In genomic region chr12:88566430-88566829, GRCh38 we compare ENCODE assay signal across 17 cellular contexts. TPM values are rescaled to one million over a fixed set of nuclear protein-coding genes. Genes with fewer than 3 reads are reported as not detected.
A peak's percentile ranks its signal among the peaks of the same experiment; 100 is the strongest.
DNase-seq lines count a peak whose midpoint lies in the region; ATAC-seq and TF ChIP-seq lines count a peak whose summit lies in the region.
"Had no signal": no experiment of that assay in that cellular context is flagged by ENCODE, and none has a peak within 500 bp of the region (broad histone marks: within the 10 kb centered on the region; RNA-seq: fewer than 3 reads in every experiment).

No MANE protein-coding gene starts in this region.

- ATAC-seq in HCT116 = no peak
- ATAC-seq: activated naive CD8-positive, alpha-beta T cell treated with anti-CD3 and anti-CD28 coated beads, Interleukin-2, amount 50 U/mL, for 24 hours; stimulated activated memory B cell treated with anti-CD40 and anti-IgM and Interleukin-4, amounts not matched to agents 10 μg/mL and 1 μg/mL and 100 μg/mL, for 72 hours had no signal

- H3K9me3 ChIP-seq in HCT116 (ENCODE audit: control insufficient read depth in 1 of 2, insufficient read depth in 1 of 2, low read depth in 1 of 2, low read length in 2 of 2) (no peaks in the 10 kb centered on the region), stomach smooth muscle (ENCODE audit: control insufficient read depth in 2 of 2, low read length in 2 of 2) (no peaks in the 10 kb centered on the region), ovary (no peaks in the 10 kb centered on the region)
- H3K9me3 ChIP-seq: BLaER1, Peyer's patch had no signal

- TF ChIP-seq POLR2A in HCT116 (IDR thresholded peaks at IDR 0.05; ENCODE audit: borderline replicate concordance, extremely low read depth, insufficient read depth, insufficient read length) = no peak
- TF ChIP-seq POLR2A in ovary (IDR thresholded peaks at IDR 0.05) = no peak

- peak overlapping the region; percentile 4; the same call in 1 of the 2 replicates for H3K27ac ChIP-seq in HCT116 (ENCODE audit: low read depth, low read length)
- H3K27ac ChIP-seq in stomach smooth muscle (ENCODE audit: low read length) = peak overlapping the region; percentile 18
- H3K27ac ChIP-seq in ovary = no peak overlapping the region
- H3K27ac ChIP-seq: BLaER1, Peyer's patch had no signal

- H3K4me1 ChIP-seq in HCT116 (ENCODE audit: control insufficient read depth in 1 of 2, insufficient read depth in 2 of 2, low read length in 2 of 2) = peaks cover 67 to 99% of the 10 kb centered on the region in 2 experiments
- peaks cover 9% of the 10 kb centered on the region for H3K4me1 ChIP-seq in stomach smooth muscle (ENCODE audit: control insufficient read depth, insufficient read depth, low read length)
- H3K4me1 ChIP-seq in ovary (ENCODE audit: insufficient read depth) = no peaks in the 10 kb centered on the region
- H3K4me1 ChIP-seq: BLaER1 had no signal

- CTCF ChIA-PET in HCT116 (lab: Charles Lee) = interaction anchor here (2.2 kb wide), 1 partner anchor 12 kb away, joined by 5 read pairs; no protein-coding TSS in a partner anchor

- TF ChIP-seq EP300 in ovary (IDR thresholded peaks at IDR 0.05) = no peak

- peak overlapping the region; percentile 12; the same call in 1 of the 2 replicates for H3K4me2 ChIP-seq in HCT116 (ENCODE audit: low read length)
- H3K4me2 ChIP-seq: BLaER1, smooth muscle cell had no signal

- peaks cover 92% of the 10 kb centered on the region for H4K20me1 ChIP-seq in HCT116 (ENCODE audit: insufficient read depth)
- H4K20me1 ChIP-seq: BLaER1 had no signal

- RAD21 ChIA-PET in HCT116 (lab: Charles Lee; ENCODE audit: low non-redundant PET in 1 of 2, low total read pairs in 2 of 2, uncharacterized antibody in 2 of 2, unreplicated experiment in 2 of 2) = no interaction called here

- H3K9ac ChIP-seq in HCT116 (ENCODE audit: low read length) = no peak overlapping the region
- no peak overlapping the region for H3K9ac ChIP-seq in stomach smooth muscle (ENCODE audit: low read length in 2 of 2)
- H3K9ac ChIP-seq: BLaER1 had no signal

- POLR2A ChIA-PET in HCT116 (lab: Charles Lee) = interaction anchor here (0.9 to 2.0 kb wide), 2 partner anchors 13 to 379 kb away, joined by 4 to 6 read pairs; partner anchors contain the start of gene KITLG

- WGBS in ovary, 3 donors = 60 to 70% (median 68%) methylated on average over 4 of the region's 4 CpGs

- no peak for TF ChIP-seq RAD21 in HCT116 (IDR thresholded peaks at IDR 0.05; ENCODE audit: low read depth)

- intact Hi-C loops in HCT116 (cut with micrococcal nuclease) (no loop called here), ovary (cut with DNase I) (no loop called here)

- no peak for DNase-seq in HCT116 (ENCODE audit: low read depth, low spot score)
- peak; percentile 26 for DNase-seq in SW480 (ENCODE audit: low spot score)
- peak; percentile 39 for DNase-seq in iris pigment epithelial cell (ENCODE audit: low read depth)
- DNase-seq in putamen (ENCODE audit: low spot score) = no peak
- DNase-seq in ovary = no peak
- no peak for DNase-seq in Ammon's horn (ENCODE audit: low spot score)
- DNase-seq: activated CD4-positive, alpha-beta memory T cell treated with anti-CD3 and anti-CD28 coated beads, Interleukin-2, amount 10 ng/mL, durations not matched to agents 7 days and 5 days; activated naive CD8-positive, alpha-beta T cell treated with anti-CD3 and anti-CD28 coated beads, Interleukin-2, amount 50 U/mL, for 24 hours; cerebellar nuclear complex; glutamatergic neuron; NCI-H526; Peyer's patch had no signal

- H3K4me3 ChIP-seq in HCT116 (replicated peaks in 1 of 2; ENCODE audit: low read depth in 1 of 2, low read length in 2 of 2) (no peak overlapping the region), stomach smooth muscle (ENCODE audit: low read length in 2 of 2) (no peak overlapping the region), ovary (no peak overlapping the region)
- H3K4me3 ChIP-seq: BLaER1, Peyer's patch, smooth muscle cell had no signal

- BruUV-seq in HCT116 (replicated peaks; lab: Mats Ljungman, UMichigan) = no TSS peak

- TF ChIP-seq CTCF in HCT116 (IDR thresholded peaks at IDR 0.05 in 2 of 3, conservative IDR thresholded peaks at IDR 0.05 in 1 of 3; ENCODE audit: borderline replicate concordance in 1 of 3, insufficient read depth in 1 of 3, low read depth in 2 of 3, low read length in 2 of 3) = no peak
- no peak for TF ChIP-seq CTCF in ovary (IDR thresholded peaks at IDR 0.05)

- H3K9me2 ChIP-seq in HCT116 (ENCODE audit: insufficient read depth) = no peaks in the 10 kb centered on the region

- H2AFZ ChIP-seq in HCT116 (ENCODE audit: low read depth, low read length, poor library complexity, severe bottlenecking) = no peak overlapping the region

- no peaks in the 10 kb centered on the region for H3K27me3 ChIP-seq in HCT116 (ENCODE audit: insufficient read depth, low read length)
- H3K27me3 ChIP-seq in stomach smooth muscle (ENCODE audit: control insufficient read depth in 1 of 2, insufficient read depth in 2 of 2, low read length in 2 of 2) = no peaks in the 10 kb centered on the region
- no peaks in the 10 kb centered on the region for H3K27me3 ChIP-seq in ovary
- H3K27me3 ChIP-seq: BLaER1, Peyer's patch had no signal

- H3K79me2 ChIP-seq in HCT116 (ENCODE audit: insufficient read depth, low read length) = peaks cover 100% of the 10 kb centered on the region

- H3K36me3 ChIP-seq in HCT116 (ENCODE audit: control insufficient read depth in 1 of 2, insufficient read depth in 2 of 2, low read length in 2 of 2) (peaks cover 9 to 46% of the 10 kb centered on the region in 2 experiments; a peak in 2 of 4 replicates), stomach smooth muscle (ENCODE audit: control insufficient read depth in 2 of 2, insufficient read depth in 2 of 2, low read length in 2 of 2) (no peaks in the 10 kb centered on the region), ovary (no peaks in the 10 kb centered on the region)
- H3K36me3 ChIP-seq: BLaER1, Peyer's patch had no signal

TF ChIP-seq in HCT116, 20 proteins besides CTCF, POLR2A, EP300 and RAD21:
- TF ChIP-seq POLR2AphosphoS5 (IDR thresholded peaks at IDR 0.05; ENCODE audit: low read depth, low read length) (peak; percentile 27), FOSL1 (IDR thresholded peaks at IDR 0.05; ENCODE audit: low read depth) (no peak), CEBPB (IDR thresholded peaks at IDR 0.05; ENCODE audit: low read depth) (no peak)

RNA-seq across cellular contexts. Expression of gene KITLG, which starts 13.8 kb away (rescaled TPM):
- total RNA-seq in HCT116 (2021; ENCODE audit: unreplicated experiment) (570 TPM), ovary (10 to 100 TPM in 4 of 7 donors, 1 to 10 TPM in 3; 5.0 to 22.6 (median 12.5) TPM)
- 90.6 and 130 TPM in 2 replicates for polyA plus RNA-seq in HCT116 (2012)
- 1 to 10 TPM; 8.9 to 9.5 TPM for polyA plus RNA-seq in ovary
- total RNA-seq: activated CD4-positive, alpha-beta memory T cell treated with anti-CD3 and anti-CD28 coated beads, Interleukin-2, amount 10 ng/mL, durations not matched to agents 7 days and 5 days; activated T-helper 1 cell treated with anti-CD3 and anti-CD28 coated beads, Interleukin-12 subunit alpha, Interleukin-12 subunit beta, Interleukin-2, Interleukin-4 antibody, amounts not matched to agents 30 ng/mL and 10 ng/mL and 1 ng/mL, durations not matched to agents 14 hours and 24 hours and 36 hours had no signal

Comparison
In these comparisons a context has a peak if more than half of its experiments do, and no peak if none do; other contexts are left out.
1. DNase-seq: peak in SW480 (single experiment) and iris pigment epithelial cell (single experiment); none in HCT116 (single experiment), putamen (single experiment), ovary (0 of 5) and Ammon's horn (single experiment).
2. H3K27ac ChIP-seq: peak in HCT116 (single experiment) and stomach smooth muscle (single experiment); none in ovary (0 of 2).
3. RNA of gene KITLG, which starts 13.8 kb away (total RNA-seq): 570 TPM in HCT116 (single experiment); 5.0 to 22.6 TPM in ovary; every median in the first group is over 10 times any median in the second.